Comparison of ENCODE assay signal across 16 cellular contexts in the genomic region with DNA sequence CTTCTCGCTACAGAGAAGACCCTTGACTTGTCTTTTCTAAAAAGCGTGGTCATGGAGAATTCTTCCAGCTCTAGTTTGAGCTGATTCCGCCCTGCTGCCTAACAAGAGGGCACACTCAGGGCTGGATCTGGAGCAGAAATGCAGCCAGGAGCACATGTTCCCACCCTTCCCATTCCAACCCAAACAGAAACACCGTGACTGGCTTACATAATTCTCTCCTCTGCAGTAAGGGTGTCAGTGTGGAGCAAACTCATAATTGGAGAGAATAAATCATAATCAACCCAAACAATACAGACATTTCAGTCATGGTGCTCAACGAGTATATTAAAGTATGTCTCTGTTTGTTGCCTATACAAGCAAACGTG. TPM values are rescaled to one million over a fixed set of nuclear protein-coding genes. Genes with fewer than 3 reads are reported as not detected.
DNase-seq lines count a peak whose midpoint lies in the region; ATAC-seq and TF ChIP-seq lines count a peak whose summit lies in the region.
"Had no signal": no experiment of that assay in that cellular context is flagged by ENCODE, and none has a peak within 500 bp of the region (broad histone marks: within the 10 kb centered on the region; RNA-seq: fewer than 3 reads in every experiment).

No MANE protein-coding gene starts in this region.

- H2BK15ac ChIP-seq in H9 (ENCODE audit: low read depth, low read length), result no peak overlapping the region

- H3K23ac ChIP-seq in H9 (ENCODE audit: insufficient read length, low read depth, low read length), result no peak overlapping the region

- no peak overlapping the region for H4K5ac ChIP-seq in H9 (ENCODE audit: insufficient read length, low read depth, low read length)

- no peak overlapping the region for H4K8ac ChIP-seq in H9 (replicated peaks; ENCODE audit: insufficient read length, low read depth, low read length)

- H3K4me3 ChIP-seq in rectal smooth muscle tissue (ENCODE audit: low read length), result no peak overlapping the region
- H3K4me3 ChIP-seq: MG63, upper lobe of right lung had no signal

- CTCF ChIA-PET in activated naive CD4-positive, alpha-beta T cell treated with anti-CD3 and anti-CD28 coated beads for 36 hours (lab: Charles Lee), result interaction anchor here (0.6 to 6.2 kb wide), 9 partner anchors 14 to 277 kb away, joined by 3 to 44 read pairs (median 4); a partner anchor contains a TSS

- H3K4me1 ChIP-seq in H9 (ENCODE audit: insufficient read depth, low read length) (peaks cover 4% of the 10 kb centered on the region; the same call in 1 of the 2 replicates), rectal smooth muscle tissue (ENCODE audit: control insufficient read depth, insufficient read depth, low read length) (no peaks in the 10 kb centered on the region)

- H3K4me3 Mint-ChIP-seq in H9, result peak overlapping the region; percentile 8 to 47; a peak in 2 of 5 replicates
- H3K4me3 Mint-ChIP-seq in activated naive CD4-positive, alpha-beta T cell treated with anti-CD3 and anti-CD28 coated beads for 36 hours, result no peak overlapping the region
- H3K4me3 Mint-ChIP-seq: T-helper 1 cell treated with Interleukin-12 subunit alpha and Interleukin-12 subunit beta and Interleukin-4 antibody, amounts not matched to agents 30 μg/mL and 1 μg/mL, for 36 hours had no signal

- no peak overlapping the region for H2BK120ac ChIP-seq in H9 (ENCODE audit: low read depth, low read length, poor library complexity, severe bottlenecking)

- H3K36me3 ChIP-seq in rectal smooth muscle tissue (ENCODE audit: control insufficient read depth, insufficient read depth, low read length), result no peaks in the 10 kb centered on the region
- H3K36me3 ChIP-seq: brain microvascular endothelial cell had no signal

- H3K23me2 ChIP-seq in H9 (ENCODE audit: insufficient read length, low read depth, low read length, poor library complexity, severe bottlenecking), result no peaks in the 10 kb centered on the region

- H2AFZ ChIP-seq in H9 (ENCODE audit: low read length), result no peak overlapping the region

- peak overlapping the region; percentile 15 for H3K4me2 ChIP-seq in H9 (ENCODE audit: insufficient read depth, insufficient read length, low read length)

- H3K79me1 ChIP-seq in H9 (ENCODE audit: insufficient read depth, low read depth, low read length, poor library complexity, severe bottlenecking), result no peaks in the 10 kb centered on the region

- H3K4me1 Mint-ChIP-seq in H9, result peaks cover 11 to 14% of the 10 kb centered on the region in 2 experiments
- no peaks in the 10 kb centered on the region for H3K4me1 Mint-ChIP-seq in activated naive CD4-positive, alpha-beta T cell treated with anti-CD3 and anti-CD28 coated beads for 36 hours (ENCODE audit: low read depth)

- no peak overlapping the region for H2AK5ac ChIP-seq in H9 (ENCODE audit: insufficient read length, low read length)

- H3K14ac ChIP-seq in H9 (ENCODE audit: insufficient read depth, low read length), result no peak overlapping the region

- WGBS in H9 (ENCODE audit: extremely low coverage, insufficient read length, low lambda C conversion rate), result no CpG with 5 or more reads among the region's 6 CpGs

- no peak overlapping the region for H3K27ac ChIP-seq in H9 (ENCODE audit: insufficient read length, low read depth, low read length)
- H3K27ac ChIP-seq in cingulate gyrus (ENCODE audit: low read depth, low read length), result peak overlapping the region; percentile 57
- peak overlapping the region; percentile 16 for H3K27ac ChIP-seq in rectal smooth muscle tissue (ENCODE audit: low read depth, low read length)
- H3K27ac ChIP-seq: brain microvascular endothelial cell, foreskin keratinocyte, neutrophil, upper lobe of right lung had no signal

- H3K36me3 Mint-ChIP-seq in H9 (ENCODE audit: insufficient read depth in 1 of 3, low read depth in 3 of 3), result no peaks in the 10 kb centered on the region
- no peaks in the 10 kb centered on the region for H3K36me3 Mint-ChIP-seq in activated naive CD4-positive, alpha-beta T cell treated with anti-CD3 and anti-CD28 coated beads for 36 hours (ENCODE audit: low read depth)
- H3K36me3 Mint-ChIP-seq: immature natural killer cell had no signal

- intact Hi-C loops in left ventricle myocardium superior (cut with micrococcal nuclease), result no loop called here
- intact Hi-C loops in activated naive CD4-positive, alpha-beta T cell treated with anti-CD3 and anti-CD28 coated beads for 36 hours (cut with micrococcal nuclease), result loop anchor here (1.0 to 2.0 kb wide), 6 partner anchors 39 to 553 kb away; a partner anchor contains a TSS

- no peak overlapping the region for H3K56ac ChIP-seq in H9 (ENCODE audit: insufficient read length, low read depth, low read length)

- ATAC-seq in left ventricle myocardium superior, result peak; percentile 63
- ATAC-seq in HG03095 (IDR thresholded peaks at IDR 0.05; ENCODE audit: unreplicated experiment), result no peak

- no peak overlapping the region for H3K4ac ChIP-seq in H9 (ENCODE audit: low read depth, low read length)

- H3K79me2 ChIP-seq in H9 (ENCODE audit: insufficient read depth, low read length), result no peaks in the 10 kb centered on the region

- TF ChIP-seq CTCF in H9 (conservative IDR thresholded peaks at IDR 0.05), result no peak

- H3K9me3 Mint-ChIP-seq in H9, result no peaks in the 10 kb centered on the region
- H3K9me3 Mint-ChIP-seq in activated naive CD4-positive, alpha-beta T cell treated with anti-CD3 and anti-CD28 coated beads for 36 hours, result no peaks in the 10 kb centered on the region
- H3K9me3 Mint-ChIP-seq: immature natural killer cell; T-helper 1 cell treated with Interleukin-12 subunit alpha and Interleukin-12 subunit beta and Interleukin-4 antibody, amounts not matched to agents 30 μg/mL and 1 μg/mL, for 36 hours had no signal

- H3K27me3 Mint-ChIP-seq in H9 (ENCODE audit: low read depth), result no peaks in the 10 kb centered on the region
- H3K27me3 Mint-ChIP-seq in activated naive CD4-positive, alpha-beta T cell treated with anti-CD3 and anti-CD28 coated beads for 36 hours (ENCODE audit: low read depth), result no peaks in the 10 kb centered on the region

- no peaks in the 10 kb centered on the region for H3K9me3 ChIP-seq in H9 (ENCODE audit: control insufficient read depth, low read depth, low read length)
- H3K9me3 ChIP-seq: MG63, neutrophil, upper lobe of right lung had no signal

- H3K27me3 ChIP-seq in H9 (ENCODE audit: insufficient read depth, low read length), result no peaks in the 10 kb centered on the region
- no peaks in the 10 kb centered on the region for H3K27me3 ChIP-seq in rectal smooth muscle tissue (ENCODE audit: control insufficient read depth, insufficient read depth, low read length)
- H3K27me3 ChIP-seq: brain microvascular endothelial cell, foreskin keratinocyte, MG63, neutrophil, upper lobe of right lung had no signal

- no peak overlapping the region for H2BK5ac ChIP-seq in H9 (ENCODE audit: insufficient read length, low read length)

- no peak overlapping the region for H3T11ph ChIP-seq in H9 (ENCODE audit: low read length)

- peak overlapping the region in 2 of 3 experiments; percentile 34 to 82; a peak in 4 of 7 replicates for H3K27ac Mint-ChIP-seq in H9
- no peak overlapping the region for H3K27ac Mint-ChIP-seq in activated naive CD4-positive, alpha-beta T cell treated with anti-CD3 and anti-CD28 coated beads for 36 hours

- no peaks in the 10 kb centered on the region for H4K20me1 ChIP-seq in H9 (ENCODE audit: control insufficient read depth, insufficient read depth, insufficient read length)

- no peak for DNase-seq in H9
- no peak for DNase-seq in left ventricle myocardium superior
- no peak for DNase-seq in DMS153 (lab: John Stamatoyannopoulos, UW)
- no peak for DNase-seq in DMS 273 treated with DMSO at 0.1 percent for 48 hours (lab: John Stamatoyannopoulos, UW)
- DNase-seq in activated naive CD4-positive, alpha-beta T cell treated with anti-CD3 and anti-CD28 coated beads for 36 hours, result no peak
- DNase-seq: foreskin keratinocyte, GOT3 had no signal

- no peak overlapping the region for H4K91ac ChIP-seq in H9 (ENCODE audit: insufficient read length, low read depth, low read length)

- H2BK12ac ChIP-seq in H9 (ENCODE audit: insufficient read length, low read depth, low read length), result no peak overlapping the region

- H3K9ac ChIP-seq in H9 (ENCODE audit: extremely low read depth, insufficient read length, low read length) (no peak overlapping the region), rectal smooth muscle tissue (ENCODE audit: low read length) (no peak overlapping the region)

- H3K18ac ChIP-seq in H9 (ENCODE audit: insufficient read length, low read depth, low read length), result no peak overlapping the region

- H2BK20ac ChIP-seq in H9 (ENCODE audit: low read depth, low read length, poor library complexity, severe bottlenecking), result no peak overlapping the region

RNA-seq across cellular contexts. Expression of a gene that starts 34.5 kb away (rescaled TPM):
- 43.0 and 44.4 TPM in 2 replicates for total RNA-seq in H9 (2021)
- 45.9 TPM for total RNA-seq in left ventricle myocardium superior
- total RNA-seq in activated naive CD4-positive, alpha-beta T cell treated with anti-CD3 and anti-CD28 coated beads for 36 hours, result 10 to 100 TPM in 1 of 2 experiments, 1 to 10 TPM in 1; 9.5 to 10.3 TPM

RNA-seq across cellular contexts. Expression of a gene that starts 51.9 kb away (rescaled TPM):
- total RNA-seq in H9 (2021), result 100 and 101 TPM in 2 replicates
- 54.9 TPM for total RNA-seq in left ventricle myocardium superior
- 10 to 100 TPM; 24.0 to 24.9 TPM for total RNA-seq in activated naive CD4-positive, alpha-beta T cell treated with anti-CD3 and anti-CD28 coated beads for 36 hours
